In the genomic region with DNA sequence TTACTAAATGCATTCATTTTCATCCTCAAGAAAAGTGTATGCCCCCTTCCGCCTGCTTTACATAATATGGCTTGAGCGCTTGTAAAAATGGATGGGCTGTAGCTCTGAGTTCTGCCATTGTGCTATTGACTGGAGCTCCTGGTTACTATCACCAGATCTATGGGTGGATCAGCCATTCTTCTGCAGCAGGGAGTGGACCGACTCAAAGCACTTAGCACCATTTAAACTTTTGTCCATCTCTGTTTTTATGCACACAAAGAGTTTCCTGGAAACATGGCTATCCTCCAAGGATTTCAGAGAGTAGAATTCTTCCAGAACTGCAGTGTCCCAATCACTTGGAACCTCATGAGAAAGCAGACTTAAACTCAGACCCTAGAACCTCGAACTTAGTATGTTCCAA, we compare ENCODE assay signal across 9 cellular contexts. TPM values are rescaled to one million over a fixed set of nuclear protein-coding genes. Genes with fewer than 3 reads are reported as not detected.
DNase-seq lines count a peak whose midpoint lies in the region; ATAC-seq and TF ChIP-seq lines count a peak whose summit lies in the region.
"Had no signal": no experiment of that assay in that cellular context is flagged by ENCODE, and none has a peak within 500 bp of the region (broad histone marks: within the 10 kb centered on the region; RNA-seq: fewer than 3 reads in every experiment).

No MANE protein-coding gene starts in this region.

- H2AFZ ChIP-seq in ACC112 (ENCODE audit: low read length, unreplicated experiment), result peak overlapping the region; percentile 40

- peak; percentile 27 for DNase-seq in LHCN-M2 (ENCODE audit: low read depth)
- no peak for DNase-seq in thyroid gland
- DNase-seq in T-helper 2 cell, result no peak
- DNase-seq in NCI-H2227 (lab: John Stamatoyannopoulos, UW; ENCODE audit: unreplicated experiment), result no peak
- DNase-seq: activated CD4-positive, alpha-beta T cell treated with anti-CD3 and anti-CD28 coated beads, Interleukin-2, amount 50 U/mL, for 1 hour had no signal

- H3K79me2 ChIP-seq in ACC112 (ENCODE audit: control insufficient read depth, insufficient read depth, low read length, unreplicated experiment), result peaks cover 12% of the 10 kb centered on the region

- TF ChIP-seq POLR2A in thyroid gland (IDR thresholded peaks at IDR 0.05), result no peak

- no peaks in the 10 kb centered on the region for H3K36me3 ChIP-seq in ACC112 (ENCODE audit: insufficient read depth, low read length)
- no peaks in the 10 kb centered on the region for H3K36me3 ChIP-seq in endocrine pancreas (ENCODE audit: control insufficient read depth, insufficient read depth, low read length)
- no peaks in the 10 kb centered on the region for H3K36me3 ChIP-seq in muscle layer of colon (ENCODE audit: insufficient read depth, low read length)
- no peaks in the 10 kb centered on the region for H3K36me3 ChIP-seq in thyroid gland

- peaks cover 76% of the 10 kb centered on the region for H3K4me1 ChIP-seq in ACC112 (ENCODE audit: control insufficient read depth, insufficient read depth, low read length, unreplicated experiment)
- peaks cover 8% of the 10 kb centered on the region for H3K4me1 ChIP-seq in endocrine pancreas (ENCODE audit: control insufficient read depth, insufficient read depth, low read length)
- H3K4me1 ChIP-seq in muscle layer of colon (ENCODE audit: insufficient read depth, low read length), result peaks cover 50% of the 10 kb centered on the region
- H3K4me1 ChIP-seq in thyroid gland, result peaks cover 11 to 24% of the 10 kb centered on the region in 2 donors

- 52 to 54% methylated on average over 4 of the region's 4 CpGs for WGBS in thyroid gland, 2 donors

- H3K4me3 ChIP-seq in ACC112 (ENCODE audit: low read depth, low read length) (peak overlapping the region; percentile 70), endocrine pancreas (ENCODE audit: control insufficient read depth, insufficient read depth, low read length) (peak overlapping the region; percentile 60), muscle layer of colon (ENCODE audit: low read depth in 1 of 2, low read length in 2 of 2) (peak overlapping the region in 1 of 2 donors; percentile 33), thyroid gland (replicated peaks in 1 of 3) (no peak overlapping the region)

- ATAC-seq in GM21619 (IDR thresholded peaks at IDR 0.05; ENCODE audit: unreplicated experiment), result no peak

- peak overlapping the region; percentile 92 for H3K27ac ChIP-seq in ACC112 (ENCODE audit: low read depth, low read length)
- H3K27ac ChIP-seq in muscle layer of colon (ENCODE audit: low read depth, low read length), result peak overlapping the region; percentile 84
- peak overlapping the region in 1 of 3 donors; percentile 63 for H3K27ac ChIP-seq in thyroid gland

- H3K27me3 ChIP-seq in ACC112 (ENCODE audit: insufficient read depth, low read length) (no peaks in the 10 kb centered on the region), endocrine pancreas (ENCODE audit: control insufficient read depth, insufficient read depth, low read length) (no peaks in the 10 kb centered on the region), muscle layer of colon (ENCODE audit: control insufficient read depth in 1 of 2, insufficient read depth in 2 of 2, low read length in 2 of 2) (no peaks in the 10 kb centered on the region), thyroid gland (no peaks in the 10 kb centered on the region)

- H3K9ac ChIP-seq in endocrine pancreas (ENCODE audit: control insufficient read depth, insufficient read depth, low read length) (no peak overlapping the region), muscle layer of colon (ENCODE audit: low read length) (no peak overlapping the region)

- intact Hi-C loops in thyroid gland (cut with DNase I), result no loop called here

- H3K9me3 ChIP-seq in endocrine pancreas (ENCODE audit: control insufficient read depth, low read length), result no peaks in the 10 kb centered on the region
- no peaks in the 10 kb centered on the region for H3K9me3 ChIP-seq in muscle layer of colon (ENCODE audit: low read length)
- no peaks in the 10 kb centered on the region for H3K9me3 ChIP-seq in thyroid gland

- no peak for TF ChIP-seq CTCF in thyroid gland (IDR thresholded peaks at IDR 0.05)

RNA-seq across cellular contexts. Expression of a gene that starts 4.5 kb away (rescaled TPM):
- total RNA-seq in LHCN-M2 (2014; rRNA removed) (25.2 and 33.3 TPM in 2 replicates), thyroid gland (100 to 1,000 TPM in 1 of 4 donors, 10 to 100 TPM in 3; 67.1 to 101 (median 86.7) TPM)
- polyA plus RNA-seq in LHCN-M2 (2012), result 24.8 TPM

RNA-seq across cellular contexts. Expression of a gene that starts 27.9 kb away (rescaled TPM):
- 25.7 and 26.5 TPM in 2 replicates for total RNA-seq in LHCN-M2 (2014; rRNA removed)
- polyA plus RNA-seq in LHCN-M2 (2012), result 9.5 TPM
- 10 to 100 TPM; 17.9 to 22.0 (median 20.9) TPM for total RNA-seq in thyroid gland

Comparison
In these comparisons a context has a peak if more than half of its experiments do, and no peak if none do; other contexts are left out.
1. H3K4me3 ChIP-seq: peak in ACC112 (single experiment) and endocrine pancreas (single experiment); none in thyroid gland (0 of 3).